ENCODE assay signal across 8 cellular contexts in the genomic region with DNA sequence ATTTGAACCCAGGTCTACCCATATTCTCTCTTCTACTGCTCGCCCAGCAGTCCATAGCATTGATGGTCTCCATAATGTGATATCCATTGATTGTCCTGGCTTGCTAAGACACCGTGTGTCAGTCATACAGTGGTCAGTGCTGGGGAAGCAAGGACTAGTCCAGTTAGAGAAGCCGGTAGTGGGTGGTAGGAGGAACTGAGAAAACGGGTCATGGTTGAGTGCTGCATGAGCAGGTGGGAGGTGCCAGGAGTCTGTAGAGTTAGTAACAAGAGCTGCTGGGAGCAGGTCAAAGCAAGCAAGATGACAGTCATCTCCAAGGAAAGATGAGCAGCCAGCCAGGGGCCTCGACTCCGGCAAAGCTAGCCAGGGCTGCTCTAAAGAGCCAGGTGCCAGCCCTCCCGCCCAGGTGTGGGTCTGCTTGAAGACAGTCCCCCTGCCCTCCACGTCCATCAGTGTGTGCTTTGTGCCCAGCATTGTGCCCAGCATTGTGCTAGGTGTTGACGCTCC. TPM values are rescaled to one million over a fixed set of nuclear protein-coding genes. Genes with fewer than 3 reads are reported as not detected.
DNase-seq lines count a peak whose midpoint lies in the region; ATAC-seq, FAIRE-seq and TF ChIP-seq lines count a peak whose summit lies in the region.

No MANE protein-coding gene starts in this region.

- peak; percentile 82 for DNase-seq in DMS53 (lab: John Stamatoyannopoulos, UW)
- DNase-seq in GM19239 (ENCODE audit: insufficient read length, low spot score): peak; percentile 32
- DNase-seq in naive thymus-derived CD8-positive, alpha-beta T cell: no peak
- no peak for DNase-seq in D721Med (ENCODE audit: insufficient read length, low spot score)
- DNase-seq in NCI-H128 (lab: John Stamatoyannopoulos, UW; ENCODE audit: unreplicated experiment): no peak
- no peak for DNase-seq in endothelial cell (ENCODE audit: low spot score)

- peak overlapping the region; percentile 59 for H3K27ac ChIP-seq in SU-DHL-6 (ENCODE audit: low read depth, low read length)

- FAIRE-seq in GM19239 (lab: Jason Lieb, UNC) (peak; percentile 93), D721Med (lab: Jason Lieb, UNC) (no peak)

- peak; percentile 65 for ATAC-seq in HG03175 (IDR thresholded peaks at IDR 0.05; ENCODE audit: unreplicated experiment)
- ATAC-seq in naive thymus-derived CD8-positive, alpha-beta T cell: no peak

- POLR2A ChIA-PET in naive thymus-derived CD8-positive, alpha-beta T cell (lab: Charles Lee): interaction anchor here (0.5 to 34.6 kb wide), 5 partner anchors 12 to 30 kb away, joined by 4 to 629 read pairs (median 7); a partner anchor contains a TSS

- H3K79me2 ChIP-seq in SU-DHL-6 (ENCODE audit: insufficient read depth, low read length): no peaks in the 10 kb centered on the region

- H3K9ac ChIP-seq in SU-DHL-6 (ENCODE audit: low read length): no peak overlapping the region

- no peak for TF ChIP-seq CTCF in SU-DHL-6 (IDR thresholded peaks at IDR 0.05; ENCODE audit: insufficient read depth, low read length, poor library complexity, severe bottlenecking)
- TF ChIP-seq CTCF in D721Med (IDR thresholded peaks at IDR 0.05; ENCODE audit: insufficient read depth, missing control alignments): no peak
- no peak for TF ChIP-seq CTCF in endothelial cell (IDR thresholded peaks at IDR 0.05; ENCODE audit: unreplicated experiment)

- no peaks in the 10 kb centered on the region for H3K9me3 Mint-ChIP-seq in naive thymus-derived CD8-positive, alpha-beta T cell
- H3K9me3 Mint-ChIP-seq in endothelial cell (ENCODE audit: unreplicated experiment): no peaks in the 10 kb centered on the region

- H4K20me1 ChIP-seq in SU-DHL-6 (ENCODE audit: low read depth, low read length): no peaks in the 10 kb centered on the region

- H3K36me3 ChIP-seq in SU-DHL-6 (ENCODE audit: low read length): no peaks in the 10 kb centered on the region

- H3K9me3 ChIP-seq in SU-DHL-6 (ENCODE audit: insufficient read depth, low read length): no peaks in the 10 kb centered on the region

- no peak overlapping the region for H2AFZ ChIP-seq in SU-DHL-6 (ENCODE audit: low read depth, low read length, severe bottlenecking)

- H3K4me3 ChIP-seq in SU-DHL-6 (ENCODE audit: insufficient read depth, low read length, poor library complexity, severe bottlenecking): no peak overlapping the region

- H3K4me3 Mint-ChIP-seq in naive thymus-derived CD8-positive, alpha-beta T cell: peak overlapping the region in 2 of 10 donors; percentile 67 to 78
- H3K4me3 Mint-ChIP-seq in endothelial cell (ENCODE audit: unreplicated experiment): no peak overlapping the region

- H3K9me2 ChIP-seq in SU-DHL-6 (replicated peaks; ENCODE audit: insufficient read depth, low read length): no peaks in the 10 kb centered on the region

- H3K4me2 ChIP-seq in SU-DHL-6 (ENCODE audit: low read depth, low read length, poor library complexity, severe bottlenecking): peak overlapping the region; percentile 36

- H3K27me3 ChIP-seq in SU-DHL-6 (ENCODE audit: low read length): no peaks in the 10 kb centered on the region

- peaks cover 28 to 72% (median 64%) of the 10 kb centered on the region in 4 donors for H3K4me1 Mint-ChIP-seq in naive thymus-derived CD8-positive, alpha-beta T cell
- H3K4me1 Mint-ChIP-seq in endothelial cell (ENCODE audit: unreplicated experiment): peaks cover 19% of the 10 kb centered on the region

- H3K27me3 Mint-ChIP-seq in naive thymus-derived CD8-positive, alpha-beta T cell: no peaks in the 10 kb centered on the region
- H3K27me3 Mint-ChIP-seq in endothelial cell (ENCODE audit: unreplicated experiment): peaks cover 11% of the 10 kb centered on the region

- peak overlapping the region; percentile 74 to 98 (median 96) for H3K27ac Mint-ChIP-seq in naive thymus-derived CD8-positive, alpha-beta T cell
- H3K27ac Mint-ChIP-seq in endothelial cell (ENCODE audit: unreplicated experiment): no peak overlapping the region

- no peaks in the 10 kb centered on the region for H3F3A ChIP-seq in SU-DHL-6 (ENCODE audit: insufficient read depth)

- H3K36me3 Mint-ChIP-seq in naive thymus-derived CD8-positive, alpha-beta T cell: no peaks in the 10 kb centered on the region
- H3K36me3 Mint-ChIP-seq in endothelial cell (ENCODE audit: low read depth, unreplicated experiment): peaks cover 5% of the 10 kb centered on the region

RNA-seq across cellular contexts. Expression of a gene that starts 29.5 kb away (rescaled TPM):
- total RNA-seq in naive thymus-derived CD8-positive, alpha-beta T cell: 100 to 1,000 TPM; 128 to 136 TPM
- polyA plus RNA-seq in naive thymus-derived CD8-positive, alpha-beta T cell: 10 to 100 TPM; 31.6 to 42.9 (median 36.9) TPM
- total RNA-seq in endothelial cell (ENCODE audit: unreplicated experiment): 33.5 TPM

Comparison
In these comparisons a context has a peak if more than half of its experiments do, and no peak if none do; other contexts are left out.
1. DNase-seq: peak in DMS53 (single experiment) and GM19239 (single experiment); none in naive thymus-derived CD8-positive, alpha-beta T cell (0 of 10), D721Med (single experiment), NCI-H128 (single experiment) and endothelial cell (single experiment).